Comparison of ENCODE assay signal across 30 cellular contexts in genomic region chr3:34067442-34068130, GRCh38.
DNase-seq lines count a peak whose midpoint lies in the region; ATAC-seq, FAIRE-seq and TF ChIP-seq lines count a peak whose summit lies in the region.
"Had no signal": no experiment of that assay in that cellular context is flagged by ENCODE, and none has a peak within 500 bp of the region (broad histone marks: within the 10 kb centered on the region; RNA-seq: fewer than 3 reads in every experiment).

No MANE protein-coding gene starts in this region.

- peaks cover 3% of the 10 kb centered on the region for H3K27me3 Mint-ChIP-seq in activated CD4-positive, alpha-beta T cell treated with anti-CD3 and anti-CD28 coated beads, Interleukin-2, amount 10 ng/mL, durations not matched to agents 7 days and 5 days
- H3K27me3 Mint-ChIP-seq: activated B cell treated with CpG ODN at 0.5 μM for 24 hours had no signal

- no peak overlapping the region for H3K4me3 Mint-ChIP-seq in activated CD4-positive, alpha-beta T cell treated with anti-CD3 and anti-CD28 coated beads, Interleukin-2, amount 10 ng/mL, durations not matched to agents 7 days and 5 days
- H3K4me3 Mint-ChIP-seq: activated B cell treated with CpG ODN at 0.5 μM for 24 hours; activated naive CD4-positive, alpha-beta T cell treated with anti-CD3 and anti-CD28 coated beads, Interleukin-2, amount 50 U/mL, for 24 hours; natural killer cell; stimulated activated effector memory CD8-positive, alpha-beta T cell treated with anti-CD3 and anti-CD28 coated beads, Interleukin-12 subunit alpha, Interleukin-12 subunit beta, amount 100 ng/mL, for 72 hours had no signal

- CTCF ChIA-PET in IMR-90 (lab: Yijun Ruan, JAX) = interaction anchor here (2.8 kb wide), 1 partner anchor 10 kb away, joined by 7 read pairs; no protein-coding TSS in a partner anchor
- CTCF ChIA-PET in K562 (lab: Yijun Ruan, JAX; ENCODE audit: low intra/inter-chr PET ratio) = no interaction called here
- CTCF ChIA-PET in activated CD4-positive, alpha-beta T cell treated with anti-CD3 and anti-CD28 coated beads, Interleukin-2, amount 10 ng/mL, durations not matched to agents 7 days and 5 days (lab: Charles Lee) = no interaction called here

- no peak overlapping the region for H3K4ac ChIP-seq in IMR-90 (ENCODE audit: low read depth, low read length)

- intact Hi-C loops in IMR-90 (cut with micrococcal nuclease) (no loop called here), K562 (cut with micrococcal nuclease) (no loop called here)

- no peak overlapping the region for H3K56ac ChIP-seq in IMR-90 (ENCODE audit: extremely low read depth, insufficient read depth, low read length)

- H3K4me2 ChIP-seq in IMR-90 (ENCODE audit: low read depth, low read length) (no peak overlapping the region), K562 (ENCODE audit: insufficient read depth, low read length) (no peak overlapping the region)

- no peak for TF ChIP-seq EP300 in K562 (IDR thresholded peaks at IDR 0.05; ENCODE audit: low read length)

- no peak overlapping the region for H4K91ac ChIP-seq in IMR-90 (ENCODE audit: insufficient read depth, low read depth, low read length)

- peak overlapping the region; percentile 57 for H2AK9ac ChIP-seq in IMR-90 (replicated peaks; ENCODE audit: low read depth, low read length, poor library complexity)

- no peak overlapping the region for H3K27ac Mint-ChIP-seq in activated CD4-positive, alpha-beta T cell treated with anti-CD3 and anti-CD28 coated beads, Interleukin-2, amount 10 ng/mL, durations not matched to agents 7 days and 5 days
- H3K27ac Mint-ChIP-seq: activated B cell treated with CpG ODN at 0.5 μM for 24 hours; activated naive CD4-positive, alpha-beta T cell treated with anti-CD3 and anti-CD28 coated beads, Interleukin-2, amount 50 U/mL, for 24 hours; natural killer cell; stimulated activated effector memory CD8-positive, alpha-beta T cell treated with anti-CD3 and anti-CD28 coated beads, Interleukin-12 subunit alpha, Interleukin-12 subunit beta, amount 100 ng/mL, for 72 hours had no signal

- no peaks in the 10 kb centered on the region for H3K36me3 Mint-ChIP-seq in activated CD4-positive, alpha-beta T cell treated with anti-CD3 and anti-CD28 coated beads, Interleukin-2, amount 10 ng/mL, durations not matched to agents 7 days and 5 days (ENCODE audit: low read depth)
- H3K36me3 Mint-ChIP-seq: activated naive CD4-positive, alpha-beta T cell treated with anti-CD3 and anti-CD28 coated beads, Interleukin-2, amount 50 U/mL, for 24 hours; natural killer cell; stimulated activated effector memory CD8-positive, alpha-beta T cell treated with anti-CD3 and anti-CD28 coated beads, Interleukin-12 subunit alpha, Interleukin-12 subunit beta, amount 100 ng/mL, for 72 hours had no signal

- dilution Hi-C loops in IMR-90 (cut with HindIII; ENCODE audit: low sequenced_read_pairs, unreplicated experiment) = no loop called here

- H3K9me1 ChIP-seq in IMR-90 (ENCODE audit: insufficient read depth, low read length) = no peaks in the 10 kb centered on the region
- no peaks in the 10 kb centered on the region for H3K9me1 ChIP-seq in K562 (ENCODE audit: control insufficient read depth, insufficient read depth, low read length)

- H3K9me3 ChIP-seq in IMR-90 (ENCODE audit: control insufficient read depth, insufficient read depth, low read length) (no peaks in the 10 kb centered on the region), K562 (replicated peaks; ENCODE audit: control insufficient read depth, insufficient read depth, low read depth, low read length) (no peaks in the 10 kb centered on the region), mesodermal cell (ENCODE audit: control insufficient read depth, low read length) (no peaks in the 10 kb centered on the region)
- H3K9me3 ChIP-seq: ascending aorta, BE2C had no signal

- no peak overlapping the region for H2BK15ac ChIP-seq in IMR-90 (ENCODE audit: low read depth, low read length)

- TF ChIP-seq CTCF in IMR-90 (conservative IDR thresholded peaks at IDR 0.05; ENCODE audit: low read depth, low read length) = no peak
- TF ChIP-seq CTCF in K562 (IDR thresholded peaks at IDR 0.05 in 2 of 3, conservative IDR thresholded peaks at IDR 0.05 in 1 of 3; ENCODE audit: insufficient read depth in 2 of 3, low read depth in 1 of 3, low read length in 3 of 3) = no peak

- H2BK5ac ChIP-seq in IMR-90 (ENCODE audit: low read depth, low read length, poor library complexity, severe bottlenecking) = no peak overlapping the region

- H2BK20ac ChIP-seq in IMR-90 (ENCODE audit: low read depth, low read length) = no peak overlapping the region

- no peak overlapping the region for H3K14ac ChIP-seq in IMR-90 (replicated peaks; ENCODE audit: low read depth, low read length)

- no peak overlapping the region for H2BK120ac ChIP-seq in IMR-90 (ENCODE audit: low read depth, low read length)

- in situ Hi-C loops in IMR-90 (cut with MboI; ENCODE audit: low sequenced_read_pairs) (no loop called here), K562 (cut with MboI) (no loop called here)

- H4K20me1 ChIP-seq in IMR-90 (ENCODE audit: insufficient read depth, low read length) (no peaks in the 10 kb centered on the region), K562 (replicated peaks; ENCODE audit: control insufficient read depth, insufficient read depth, low read length) (0 out of 2 replicates have a peak, but pooled peaks cover 3% of the 10 kb centered on the region)

- H3K27ac ChIP-seq in IMR-90 (ENCODE audit: insufficient read depth, low read length) = no peak overlapping the region
- H3K27ac ChIP-seq in K562 (ENCODE audit: extremely low read depth, low read depth, low read length) = no peak overlapping the region
- peak overlapping the region; percentile 10 for H3K27ac ChIP-seq in mesodermal cell (ENCODE audit: low read depth, low read length, severe bottlenecking)
- H3K27ac ChIP-seq: ascending aorta, parathyroid adenoma, right atrium auricular region, spleen had no signal

- no peaks in the 10 kb centered on the region for H3K79me1 ChIP-seq in IMR-90 (ENCODE audit: low read depth in 1 of 2, low read length in 2 of 2)

- H4K8ac ChIP-seq in IMR-90 (ENCODE audit: low read depth in 2 of 2, low read length in 2 of 2) = no peak overlapping the region

- no peak overlapping the region for H3K4me3 ChIP-seq in IMR-90 (ENCODE audit: insufficient read depth, low read depth, low read length)
- no peak overlapping the region for H3K4me3 ChIP-seq in K562
- no peak overlapping the region for H3K4me3 ChIP-seq in mesodermal cell (ENCODE audit: extremely low read depth, insufficient read depth, low read length, poor library complexity, severe bottlenecking)
- H3K4me3 ChIP-seq: ascending aorta, right atrium auricular region, spleen had no signal

- ATAC-seq in IMR-90 (ENCODE audit: low read depth) (no peak), K562 (no peak), GM21381 (IDR thresholded peaks at IDR 0.05; ENCODE audit: unreplicated experiment) (no peak), GM21367 (IDR thresholded peaks at IDR 0.05; ENCODE audit: unreplicated experiment) (no peak)
- ATAC-seq: left colon; natural killer cell; stimulated activated effector memory CD8-positive, alpha-beta T cell treated with anti-CD3 and anti-CD28 coated beads, Interleukin-12 subunit alpha, Interleukin-12 subunit beta, amount 100 ng/mL, for 72 hours had no signal

- DNase-seq in GM12892 (ENCODE audit: insufficient read length) (no peak), IMR-90 (no peak), K562 (ENCODE audit: extremely low read depth in 1 of 4, low spot score in 3 of 4) (no peak), T-helper 2 cell (no peak)
- no peak for DNase-seq in activated CD4-positive, alpha-beta T cell treated with anti-CD3 and anti-CD28 coated beads, Interleukin-2, amount 10 ng/mL, durations not matched to agents 7 days and 5 days
- DNase-seq: activated B cell treated with CpG ODN at 0.5 μM for 24 hours; activated CD4-positive, alpha-beta T cell treated with anti-CD3 and anti-CD28 coated beads, Interleukin-2, amount 50 U/mL, for 48 hours; activated CD8-positive, alpha-beta memory T cell treated with anti-CD3 and anti-CD28 coated beads, Interleukin-2, amount 50 U/mL, for 4 hours; BE2C; central memory CD4-positive, alpha-beta T cell; DMS53; GDM1; H7; left colon; MM.1S; natural killer cell; NCI-H1417 treated with DMSO at 0.1 percent for 48 hours; NCI-H69; spleen; stimulated activated CD4-positive, alpha-beta T cell treated with anti-CD3 and anti-CD28 coated beads, Interleukin-2, amount 100 ng/mL, for 48 hours; T1000 had no signal

- POLR2A ChIA-PET in IMR-90 (lab: Charles Lee; ENCODE audit: unreplicated experiment) (no interaction called here), K562 (lab: Yijun Ruan, JAX) (interaction anchor here (0.6 to 1.6 kb wide), 2 partner anchors 10 to 26 kb away, joined by 3 to 4 read pairs; no protein-coding TSS in a partner anchor)
- POLR2A ChIA-PET in activated CD4-positive, alpha-beta T cell treated with anti-CD3 and anti-CD28 coated beads, Interleukin-2, amount 10 ng/mL, durations not matched to agents 7 days and 5 days (lab: Charles Lee) = no interaction called here

- no peaks in the 10 kb centered on the region for H3K4me1 Mint-ChIP-seq in activated CD4-positive, alpha-beta T cell treated with anti-CD3 and anti-CD28 coated beads, Interleukin-2, amount 10 ng/mL, durations not matched to agents 7 days and 5 days
- H3K4me1 Mint-ChIP-seq: activated B cell treated with CpG ODN at 0.5 μM for 24 hours; activated naive CD4-positive, alpha-beta T cell treated with anti-CD3 and anti-CD28 coated beads, Interleukin-2, amount 50 U/mL, for 24 hours had no signal

- TF ChIP-seq POLR2A in GM12892 (IDR thresholded peaks at IDR 0.05; ENCODE audit: low read depth, low read length) (no peak), IMR-90 (IDR thresholded peaks at IDR 0.05; ENCODE audit: low read depth, low read length) (no peak), K562 (conservative IDR thresholded peaks at IDR 0.05) (no peak)

- H3K27me3 ChIP-seq in IMR-90 (ENCODE audit: control insufficient read depth, insufficient read depth, low read length) (no peaks in the 10 kb centered on the region; the same call in 1 of the 2 replicates), K562 (ENCODE audit: control insufficient read depth in 2 of 2, insufficient read depth in 2 of 2, low read length in 2 of 2) (peaks cover 3% of the 10 kb centered on the region in 2 experiments; a peak in 1 of 5 replicates)
- H3K27me3 ChIP-seq: ascending aorta, BE2C, right atrium auricular region, spleen had no signal

- 67% methylated on average over 2 of the region's 7 CpGs; no CpG with 5 or more reads in 1 of the 2 experiments for WGBS in IMR-90 (ENCODE audit: extremely low coverage in 2 of 2, insufficient read length in 1 of 2), 2 experiments
- 4% methylated on average over 7 of the region's 7 CpGs for WGBS in K562 (ENCODE audit: insufficient coverage, low coverage, missing lambda C conversion rate)
- WGBS in mesodermal cell (ENCODE audit: insufficient coverage in 2 of 2), 2 experiments = 70 to 78% methylated on average over 4 to 5 of the region's 7 CpGs

- H3K79me2 ChIP-seq in K562 (ENCODE audit: control insufficient read depth, insufficient read depth, low read length) = no peaks in the 10 kb centered on the region
- H3K79me2 ChIP-seq: parathyroid adenoma had no signal

- BruUV-seq in IMR-90 (replicated peaks; lab: Mats Ljungman, UMichigan) = no TSS peak
- no TSS peak for BruUV-seq in K562 (replicated peaks; lab: Mats Ljungman, UMichigan)

- H3K18ac ChIP-seq in IMR-90 (ENCODE audit: low read depth, low read length) = no peak overlapping the region

- H3K23ac ChIP-seq in IMR-90 (ENCODE audit: low read depth, low read length) = no peak overlapping the region

- no peak for TF ChIP-seq RAD21 in IMR-90 (IDR thresholded peaks at IDR 0.05; ENCODE audit: low read length)
- no peak for TF ChIP-seq RAD21 in K562 (CRISPR knock-in tag; conservative IDR thresholded peaks at IDR 0.05 in 1 of 2, IDR thresholded peaks at IDR 0.05 in 1 of 2)

- no peaks in the 10 kb centered on the region for H3K4me1 ChIP-seq in IMR-90 (ENCODE audit: control insufficient read depth, insufficient read depth, low read length)
- no peaks in the 10 kb centered on the region for H3K4me1 ChIP-seq in K562 (replicated peaks in 1 of 2; ENCODE audit: control insufficient read depth in 2 of 2, insufficient read depth in 2 of 2, low read length in 2 of 2)
- no peaks in the 10 kb centered on the region for H3K4me1 ChIP-seq in mesodermal cell (ENCODE audit: control insufficient read depth, insufficient read depth, low read length, poor library complexity, severe bottlenecking)
- H3K4me1 ChIP-seq: ascending aorta, BE2C, parathyroid adenoma, right atrium auricular region, spleen had no signal

- FAIRE-seq in GM12892 (lab: Jason Lieb, UNC) (peak; percentile 62), K562 (lab: Jason Lieb, UNC) (no peak)
- FAIRE-seq: urothelium cell line had no signal

- H3K36me3 ChIP-seq in IMR-90 (ENCODE audit: control insufficient read depth, insufficient read depth, low read length) (no peaks in the 10 kb centered on the region), K562 (ENCODE audit: control insufficient read depth, insufficient read depth, low read length) (no peaks in the 10 kb centered on the region), mesodermal cell (ENCODE audit: control insufficient read depth, insufficient read depth, low read length) (no peaks in the 10 kb centered on the region)
- H3K36me3 ChIP-seq: ascending aorta, BE2C, right atrium auricular region, spleen had no signal

- H3K9me3 Mint-ChIP-seq in activated CD4-positive, alpha-beta T cell treated with anti-CD3 and anti-CD28 coated beads, Interleukin-2, amount 10 ng/mL, durations not matched to agents 7 days and 5 days = no peaks in the 10 kb centered on the region
- H3K9me3 Mint-ChIP-seq: activated B cell treated with CpG ODN at 0.5 μM for 24 hours; activated naive CD4-positive, alpha-beta T cell treated with anti-CD3 and anti-CD28 coated beads, Interleukin-2, amount 50 U/mL, for 24 hours; natural killer cell; stimulated activated effector memory CD8-positive, alpha-beta T cell treated with anti-CD3 and anti-CD28 coated beads, Interleukin-12 subunit alpha, Interleukin-12 subunit beta, amount 100 ng/mL, for 72 hours had no signal

- H4K5ac ChIP-seq in IMR-90 (ENCODE audit: low read depth, low read length) = no peak overlapping the region

- no peak overlapping the region for H2AFZ ChIP-seq in IMR-90 (replicated peaks; ENCODE audit: low read length, poor library complexity)
- H2AFZ ChIP-seq in K562 (ENCODE audit: low read depth, low read length) = no peak overlapping the region
- H2AFZ ChIP-seq: parathyroid adenoma had no signal

- H3K9ac ChIP-seq in IMR-90 (ENCODE audit: low read depth, low read length) (no peak overlapping the region), K562 (ENCODE audit: insufficient read depth in 1 of 2, low read depth in 2 of 2, low read length in 2 of 2) (no peak overlapping the region)
- H3K9ac ChIP-seq: parathyroid adenoma had no signal

- H2AK5ac ChIP-seq in IMR-90 (ENCODE audit: low read depth, low read length) = no peak overlapping the region
